In genomic region chr5:91312698-91313097, GRCh38 we compare ENCODE assay signal across 8 cellular contexts.
DNase-seq lines count a peak whose midpoint lies in the region; ATAC-seq and TF ChIP-seq lines count a peak whose summit lies in the region.

No MANE protein-coding gene starts in this region.

- H3K9me3 Mint-ChIP-seq in activated T-cell treated with anti-CD3 and anti-CD28 coated beads, Interleukin-2, amount 50 U/mL, for 24 hours = no peaks in the 10 kb centered on the region
- H3K9me3 Mint-ChIP-seq in activated T-helper 1 cell treated with anti-CD3 and anti-CD28 coated beads, Interleukin-12 subunit alpha, Interleukin-12 subunit beta, Interleukin-2, Interleukin-4 antibody, amounts not matched to agents 30 ng/mL and 10 ng/mL and 1 ng/mL, durations not matched to agents 14 hours and 24 hours and 36 hours = no peaks in the 10 kb centered on the region

- peak overlapping the region; percentile 72 for H3K4me3 Mint-ChIP-seq in activated T-cell treated with anti-CD3 and anti-CD28 coated beads, Interleukin-2, amount 50 U/mL, for 24 hours
- H3K4me3 Mint-ChIP-seq in activated T-helper 1 cell treated with anti-CD3 and anti-CD28 coated beads, Interleukin-12 subunit alpha, Interleukin-12 subunit beta, Interleukin-2, Interleukin-4 antibody, amounts not matched to agents 30 ng/mL and 10 ng/mL and 1 ng/mL, durations not matched to agents 14 hours and 24 hours and 36 hours = peak overlapping the region; percentile 77

- H3K36me3 ChIP-seq in liver (ENCODE audit: control insufficient read depth in 4 of 4, insufficient read depth in 3 of 4, low read depth in 1 of 4, low read length in 3 of 4) (no peaks in the 10 kb centered on the region), suprapubic skin (no peaks in the 10 kb centered on the region)

- 58% methylated on average over 1 of the region's 1 CpG for WGBS in liver
- WGBS in suprapubic skin = 67% methylated on average over 1 of the region's 1 CpG

- no peak for TF ChIP-seq RAD21 in liver (IDR thresholded peaks at IDR 0.05)

- intact Hi-C loops in activated T-helper 1 cell treated with anti-CD3 and anti-CD28 coated beads, Interleukin-12 subunit alpha, Interleukin-12 subunit beta, Interleukin-2, Interleukin-4 antibody, amounts not matched to agents 30 ng/mL and 10 ng/mL and 1 ng/mL, durations not matched to agents 14 hours and 24 hours and 36 hours (cut with micrococcal nuclease) = no loop called here

- no peaks in the 10 kb centered on the region for H3K4me1 ChIP-seq in liver (ENCODE audit: control insufficient read depth in 4 of 4, insufficient read depth in 4 of 4, low read length in 3 of 4)
- peaks cover 44% of the 10 kb centered on the region for H3K4me1 ChIP-seq in suprapubic skin

- H3K27ac ChIP-seq in liver (ENCODE audit: low read depth in 1 of 2, low read length in 2 of 2) (peak overlapping the region; percentile 28 to 69), suprapubic skin (peak overlapping the region; percentile 83)

- no peak for TF ChIP-seq EP300 in suprapubic skin (IDR thresholded peaks at IDR 0.05)

- H3K4me3 ChIP-seq in liver (ENCODE audit: low read depth in 1 of 3, low read length in 3 of 3) (no peak overlapping the region), suprapubic skin (no peak overlapping the region)

- DNase-seq in activated T-cell treated with anti-CD3 and anti-CD28 coated beads, Interleukin-2, amount 50 U/mL, for 24 hours = no peak
- no peak for DNase-seq in activated T-cell treated with anti-CD3 and anti-CD28 coated beads for 4 hours
- no peak for DNase-seq in activated T-helper 1 cell treated with anti-CD3 and anti-CD28 coated beads, Interleukin-12 subunit alpha, Interleukin-12 subunit beta, Interleukin-2, Interleukin-4 antibody, amounts not matched to agents 30 ng/mL and 10 ng/mL and 1 ng/mL, durations not matched to agents 14 hours and 24 hours and 36 hours (ENCODE audit: low spot score)
- no peak for DNase-seq in suprapubic skin (ENCODE audit: low spot score in 2 of 2)

- no peak overlapping the region for H3K9ac ChIP-seq in liver (ENCODE audit: low read depth in 1 of 2, low read length in 2 of 2)

- H3K36me3 Mint-ChIP-seq in activated T-cell treated with anti-CD3 and anti-CD28 coated beads, Interleukin-2, amount 50 U/mL, for 24 hours (ENCODE audit: low read depth) = peaks cover 6% of the 10 kb centered on the region
- peaks cover 6% of the 10 kb centered on the region for H3K36me3 Mint-ChIP-seq in activated T-helper 1 cell treated with anti-CD3 and anti-CD28 coated beads, Interleukin-12 subunit alpha, Interleukin-12 subunit beta, Interleukin-2, Interleukin-4 antibody, amounts not matched to agents 30 ng/mL and 10 ng/mL and 1 ng/mL, durations not matched to agents 14 hours and 24 hours and 36 hours (ENCODE audit: low read depth)

- ATAC-seq in GM21619 (IDR thresholded peaks at IDR 0.05; ENCODE audit: unreplicated experiment) (no peak), GM18519 (IDR thresholded peaks at IDR 0.05; ENCODE audit: low FRiP score, unreplicated experiment) (no peak), GM19397 (IDR thresholded peaks at IDR 0.05; ENCODE audit: unreplicated experiment) (no peak)

- H3K9me3 ChIP-seq in liver (ENCODE audit: control insufficient read depth in 4 of 4, low read length in 3 of 4) (no peaks in the 10 kb centered on the region), suprapubic skin (no peaks in the 10 kb centered on the region)

- H3K4me1 Mint-ChIP-seq in activated T-cell treated with anti-CD3 and anti-CD28 coated beads, Interleukin-2, amount 50 U/mL, for 24 hours (ENCODE audit: low read depth) = peaks cover 55% of the 10 kb centered on the region
- peaks cover 46% of the 10 kb centered on the region for H3K4me1 Mint-ChIP-seq in activated T-helper 1 cell treated with anti-CD3 and anti-CD28 coated beads, Interleukin-12 subunit alpha, Interleukin-12 subunit beta, Interleukin-2, Interleukin-4 antibody, amounts not matched to agents 30 ng/mL and 10 ng/mL and 1 ng/mL, durations not matched to agents 14 hours and 24 hours and 36 hours (ENCODE audit: low read depth)

- H3K27me3 Mint-ChIP-seq in activated T-cell treated with anti-CD3 and anti-CD28 coated beads, Interleukin-2, amount 50 U/mL, for 24 hours = no peaks in the 10 kb centered on the region
- no peaks in the 10 kb centered on the region for H3K27me3 Mint-ChIP-seq in activated T-helper 1 cell treated with anti-CD3 and anti-CD28 coated beads, Interleukin-12 subunit alpha, Interleukin-12 subunit beta, Interleukin-2, Interleukin-4 antibody, amounts not matched to agents 30 ng/mL and 10 ng/mL and 1 ng/mL, durations not matched to agents 14 hours and 24 hours and 36 hours (ENCODE audit: insufficient read depth)

- TF ChIP-seq CTCF in liver (IDR thresholded peaks at IDR 0.05; ENCODE audit: low read depth, low read length, missing input control) = no peak
- no peak for TF ChIP-seq CTCF in suprapubic skin (IDR thresholded peaks at IDR 0.05)

- H3K27ac Mint-ChIP-seq in activated T-cell treated with anti-CD3 and anti-CD28 coated beads, Interleukin-2, amount 50 U/mL, for 24 hours = peak overlapping the region; percentile 93
- H3K27ac Mint-ChIP-seq in activated T-helper 1 cell treated with anti-CD3 and anti-CD28 coated beads, Interleukin-12 subunit alpha, Interleukin-12 subunit beta, Interleukin-2, Interleukin-4 antibody, amounts not matched to agents 30 ng/mL and 10 ng/mL and 1 ng/mL, durations not matched to agents 14 hours and 24 hours and 36 hours = peak overlapping the region; percentile 41

- H3K27me3 ChIP-seq in liver (ENCODE audit: control insufficient read depth in 4 of 4, insufficient read depth in 4 of 4, low read length in 3 of 4) (no peaks in the 10 kb centered on the region), suprapubic skin (no peaks in the 10 kb centered on the region)

- no peak for TF ChIP-seq POLR2A in suprapubic skin (IDR thresholded peaks at IDR 0.05)

TF ChIP-seq in liver, 16 proteins besides CTCF, POLR2A, EP300 and RAD21:
- TF ChIP-seq, protein P1, sequence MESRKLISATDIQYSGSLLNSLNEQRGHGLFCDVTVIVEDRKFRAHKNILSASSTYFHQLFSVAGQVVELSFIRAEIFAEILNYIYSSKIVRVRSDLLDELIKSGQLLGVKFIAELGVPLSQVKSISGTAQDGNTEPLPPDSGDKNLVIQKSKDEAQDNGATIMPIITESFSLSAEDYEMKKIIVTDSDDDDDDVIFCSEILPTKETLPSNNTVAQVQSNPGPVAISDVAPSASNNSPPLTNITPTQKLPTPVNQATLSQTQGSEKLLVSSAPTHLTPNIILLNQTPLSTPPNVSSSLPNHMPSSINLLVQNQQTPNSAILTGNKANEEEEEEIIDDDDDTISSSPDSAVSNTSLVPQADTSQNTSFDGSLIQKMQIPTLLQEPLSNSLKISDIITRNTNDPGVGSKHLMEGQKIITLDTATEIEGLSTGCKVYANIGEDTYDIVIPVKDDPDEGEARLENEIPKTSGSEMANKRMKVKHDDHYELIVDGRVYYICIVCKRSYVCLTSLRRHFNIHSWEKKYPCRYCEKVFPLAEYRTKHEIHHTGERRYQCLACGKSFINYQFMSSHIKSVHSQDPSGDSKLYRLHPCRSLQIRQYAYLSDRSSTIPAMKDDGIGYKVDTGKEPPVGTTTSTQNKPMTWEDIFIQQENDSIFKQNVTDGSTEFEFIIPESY (IDR thresholded peaks at IDR 0.05) = no peak
- no peak for TF ChIP-seq JUND (IDR thresholded peaks at IDR 0.05)
- TF ChIP-seq TAF1 (conservative IDR thresholded peaks at IDR 0.05) = no peak
- TF ChIP-seq RXRA (IDR thresholded peaks at IDR 0.05) = no peak
- TF ChIP-seq HNF4A (conservative IDR thresholded peaks at IDR 0.05) = no peak
- TF ChIP-seq FOXA1 (IDR thresholded peaks at IDR 0.05) = no peak
- TF ChIP-seq GABPA (IDR thresholded peaks at IDR 0.05 in 1 of 2, conservative IDR thresholded peaks at IDR 0.05 in 1 of 2) = no peak
- TF ChIP-seq EGR1 (IDR thresholded peaks at IDR 0.05; ENCODE audit: low read depth in 2 of 2) = no peak
- TF ChIP-seq REST (IDR thresholded peaks at IDR 0.05) = no peak
- no peak for TF ChIP-seq NR2F2 (IDR thresholded peaks at IDR 0.05)
- TF ChIP-seq, protein P2, sequence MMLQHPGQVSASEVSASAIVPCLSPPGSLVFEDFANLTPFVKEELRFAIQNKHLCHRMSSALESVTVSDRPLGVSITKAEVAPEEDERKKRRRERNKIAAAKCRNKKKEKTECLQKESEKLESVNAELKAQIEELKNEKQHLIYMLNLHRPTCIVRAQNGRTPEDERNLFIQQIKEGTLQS (IDR thresholded peaks at IDR 0.05) = no peak
- no peak for TF ChIP-seq FOXA2 (IDR thresholded peaks at IDR 0.05)
- no peak for TF ChIP-seq MAX (IDR thresholded peaks at IDR 0.05)
- TF ChIP-seq SP1 (IDR thresholded peaks at IDR 0.05) = no peak
- TF ChIP-seq HNF4G (IDR thresholded peaks at IDR 0.05) = no peak
- TF ChIP-seq YY1 (IDR thresholded peaks at IDR 0.05) = no peak
